In the genomic region with DNA sequence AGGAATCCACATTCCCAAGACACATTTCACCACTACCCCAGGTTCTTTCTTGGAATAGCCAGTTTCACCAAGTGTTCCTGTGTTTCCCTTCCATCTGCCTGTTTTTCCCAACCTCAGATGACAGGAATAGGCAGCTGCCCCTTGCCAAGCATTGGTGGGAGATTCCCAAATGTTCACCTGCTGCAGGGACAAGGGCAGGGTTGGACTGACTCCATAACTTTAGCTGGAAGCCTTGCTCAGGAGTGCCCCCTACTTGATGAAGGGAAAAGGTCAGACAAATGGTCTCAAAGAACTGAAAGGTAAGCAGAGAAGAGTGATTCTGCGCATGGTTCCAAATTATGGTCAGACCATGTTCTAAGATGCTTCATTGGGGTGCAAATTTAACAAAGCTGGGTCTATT, we compare ENCODE assay signal across 13 cellular contexts. TPM values are rescaled to one million over a fixed set of nuclear protein-coding genes. Genes with fewer than 3 reads are reported as not detected.
DNase-seq lines count a peak whose midpoint lies in the region; ATAC-seq and TF ChIP-seq lines count a peak whose summit lies in the region.
"Had no signal": no experiment of that assay in that cellular context is flagged by ENCODE, and none has a peak within 500 bp of the region (broad histone marks: within the 10 kb centered on the region; RNA-seq: fewer than 3 reads in every experiment).

No MANE protein-coding gene starts in this region.

- H3K27me3 ChIP-seq in BE2C, result no peaks in the 10 kb centered on the region
- no peaks in the 10 kb centered on the region for H3K27me3 ChIP-seq in H9 (ENCODE audit: insufficient read depth, low read length)
- H3K27me3 ChIP-seq in body of pancreas, result no peaks in the 10 kb centered on the region
- H3K27me3 ChIP-seq in left lung, result no peaks in the 10 kb centered on the region

- no peaks in the 10 kb centered on the region for H3K27me3 Mint-ChIP-seq in H9 (ENCODE audit: low read depth)
- H3K27me3 Mint-ChIP-seq in activated naive CD8-positive, alpha-beta T cell treated with anti-CD3 and anti-CD28 coated beads for 36 hours, result peaks cover 7% of the 10 kb centered on the region

- H3K9me3 Mint-ChIP-seq in H9, result no peaks in the 10 kb centered on the region
- no peaks in the 10 kb centered on the region for H3K9me3 Mint-ChIP-seq in activated naive CD8-positive, alpha-beta T cell treated with anti-CD3 and anti-CD28 coated beads for 36 hours
- H3K9me3 Mint-ChIP-seq: activated T-cell treated with anti-CD3 and anti-CD28 coated beads, Interleukin-2, amount 50 U/mL, for 4 hours had no signal

- TF ChIP-seq CTCF in BE2C (IDR thresholded peaks at IDR 0.05; ENCODE audit: low read depth, low read length) (peak; percentile 54), H9 (conservative IDR thresholded peaks at IDR 0.05) (peak; percentile 69), body of pancreas (IDR thresholded peaks at IDR 0.05) (peak in 5 of 7 experiments; percentile 17 to 58 (median 43)), left lung (IDR thresholded peaks at IDR 0.05) (no peak)

- no peak overlapping the region for H3K9ac ChIP-seq in H9 (ENCODE audit: extremely low read depth, insufficient read length, low read length)

- H2AK5ac ChIP-seq in H9 (ENCODE audit: insufficient read length, low read length), result no peak overlapping the region

- TF ChIP-seq POLR2A in body of pancreas (IDR thresholded peaks at IDR 0.05) (no peak), GM18505 (IDR thresholded peaks at IDR 0.05; ENCODE audit: borderline replicate concordance, extremely low read depth, insufficient read depth, insufficient read length) (no peak)

- ATAC-seq in body of pancreas, result no peak
- ATAC-seq in left lung, result peak; percentile 44
- ATAC-seq in GM18505 (IDR thresholded peaks at IDR 0.05; ENCODE audit: unreplicated experiment), result no peak
- no peak for ATAC-seq in HG02763 (IDR thresholded peaks at IDR 0.05; ENCODE audit: unreplicated experiment)
- no peak for ATAC-seq in HG02852 (IDR thresholded peaks at IDR 0.05; ENCODE audit: unreplicated experiment)
- ATAC-seq: activated T-cell treated with anti-CD3 and anti-CD28 coated beads, Interleukin-2, amount 50 U/mL, for 4 hours had no signal

- no CpG with 5 or more reads among the region's 1 CpG for WGBS in H9 (ENCODE audit: extremely low coverage, insufficient read length, low lambda C conversion rate)
- WGBS in body of pancreas, 2 donors, result 77 to 81% methylated on average over 1 of the region's 1 CpG

- no peak overlapping the region for H3K4me3 Mint-ChIP-seq in H9
- H3K4me3 Mint-ChIP-seq in activated naive CD8-positive, alpha-beta T cell treated with anti-CD3 and anti-CD28 coated beads for 36 hours, result no peak overlapping the region
- H3K4me3 Mint-ChIP-seq: activated T-cell treated with anti-CD3 and anti-CD28 coated beads, Interleukin-2, amount 50 U/mL, for 4 hours had no signal

- intact Hi-C loops in body of pancreas (cut with DNase I) (no loop called here), left lung (cut with DNase I) (no loop called here)

- H3K9me3 ChIP-seq in BE2C, result no peaks in the 10 kb centered on the region; the same call in 1 of the 2 replicates
- no peaks in the 10 kb centered on the region for H3K9me3 ChIP-seq in H9 (ENCODE audit: control insufficient read depth, low read depth, low read length)
- no peaks in the 10 kb centered on the region for H3K9me3 ChIP-seq in body of pancreas
- no peaks in the 10 kb centered on the region for H3K9me3 ChIP-seq in left lung
- H3K9me3 ChIP-seq: suprapubic skin had no signal

- no peak overlapping the region for H4K8ac ChIP-seq in H9 (replicated peaks; ENCODE audit: insufficient read length, low read depth, low read length)

- H2BK20ac ChIP-seq in H9 (ENCODE audit: low read depth, low read length, poor library complexity, severe bottlenecking), result no peak overlapping the region

- H2BK12ac ChIP-seq in H9 (ENCODE audit: insufficient read length, low read depth, low read length), result no peak overlapping the region

- no peak overlapping the region for H3K14ac ChIP-seq in H9 (ENCODE audit: insufficient read depth, low read length)

- H3K27ac ChIP-seq in H9 (ENCODE audit: insufficient read length, low read depth, low read length) (no peak overlapping the region), body of pancreas (no peak overlapping the region), left lung (no peak overlapping the region)
- H3K27ac ChIP-seq: epithelial cell of prostate, suprapubic skin had no signal

- H4K5ac ChIP-seq in H9 (ENCODE audit: insufficient read length, low read depth, low read length), result no peak overlapping the region

- no peak overlapping the region for H2BK5ac ChIP-seq in H9 (ENCODE audit: insufficient read length, low read length)

- H3K36me3 ChIP-seq in BE2C (no peaks in the 10 kb centered on the region), body of pancreas (replicated peaks in 1 of 2; ENCODE audit: insufficient read depth in 1 of 2, low read depth in 2 of 2) (no peaks in the 10 kb centered on the region), left lung (no peaks in the 10 kb centered on the region)
- H3K36me3 ChIP-seq: suprapubic skin had no signal

- no peaks in the 10 kb centered on the region for H3K36me3 Mint-ChIP-seq in H9 (ENCODE audit: insufficient read depth in 1 of 3, low read depth in 3 of 3)
- H3K36me3 Mint-ChIP-seq in activated naive CD8-positive, alpha-beta T cell treated with anti-CD3 and anti-CD28 coated beads for 36 hours, result no peaks in the 10 kb centered on the region

- no peak overlapping the region for H3K4ac ChIP-seq in H9 (ENCODE audit: low read depth, low read length)

- no peak overlapping the region for H3K4me2 ChIP-seq in H9 (ENCODE audit: insufficient read depth, insufficient read length, low read length)

- H3K4me3 ChIP-seq in BE2C (ENCODE audit: low read depth, low read length) (no peak overlapping the region), body of pancreas (no peak overlapping the region), left lung (no peak overlapping the region)
- H3K4me3 ChIP-seq: suprapubic skin had no signal

- H3K56ac ChIP-seq in H9 (ENCODE audit: insufficient read length, low read depth, low read length), result no peak overlapping the region

- H3K23me2 ChIP-seq in H9 (ENCODE audit: insufficient read length, low read depth, low read length, poor library complexity, severe bottlenecking), result no peaks in the 10 kb centered on the region

- H2BK120ac ChIP-seq in H9 (ENCODE audit: low read depth, low read length, poor library complexity, severe bottlenecking), result no peak overlapping the region

- no peak overlapping the region for H2BK15ac ChIP-seq in H9 (ENCODE audit: low read depth, low read length)

- H3K79me2 ChIP-seq in H9 (ENCODE audit: insufficient read depth, low read length), result no peaks in the 10 kb centered on the region

- no peaks in the 10 kb centered on the region for H3K4me1 Mint-ChIP-seq in H9
- H3K4me1 Mint-ChIP-seq in activated naive CD8-positive, alpha-beta T cell treated with anti-CD3 and anti-CD28 coated beads for 36 hours, result no peaks in the 10 kb centered on the region

- H3T11ph ChIP-seq in H9 (ENCODE audit: low read length), result no peak overlapping the region

- H3K4me1 ChIP-seq in BE2C, result peaks cover 6% of the 10 kb centered on the region; the same call in 1 of the 2 replicates
- H3K4me1 ChIP-seq in H9 (ENCODE audit: insufficient read depth, low read length), result no peaks in the 10 kb centered on the region
- no peaks in the 10 kb centered on the region for H3K4me1 ChIP-seq in body of pancreas
- no peaks in the 10 kb centered on the region for H3K4me1 ChIP-seq in left lung
- H3K4me1 ChIP-seq: suprapubic skin had no signal

- no peak for DNase-seq in BE2C
- DNase-seq in H9, result peak; percentile 52
- DNase-seq in body of pancreas, result peak in 3 of 4 donors; percentile 38 to 62 (median 58)
- no peak for DNase-seq in left lung
- no peak for DNase-seq in activated naive CD8-positive, alpha-beta T cell treated with anti-CD3 and anti-CD28 coated beads for 36 hours
- DNase-seq: activated T-cell treated with anti-CD3 and anti-CD28 coated beads, Interleukin-2, amount 50 U/mL, for 4 hours; NCI-H1105 had no signal

- H4K91ac ChIP-seq in H9 (ENCODE audit: insufficient read length, low read depth, low read length), result no peak overlapping the region

- H2AFZ ChIP-seq in H9 (ENCODE audit: low read length), result no peak overlapping the region

- H3K79me1 ChIP-seq in H9 (ENCODE audit: insufficient read depth, low read depth, low read length, poor library complexity, severe bottlenecking), result no peaks in the 10 kb centered on the region

- H3K23ac ChIP-seq in H9 (ENCODE audit: insufficient read length, low read depth, low read length), result no peak overlapping the region

- no peak overlapping the region for H3K27ac Mint-ChIP-seq in H9
- no peak overlapping the region for H3K27ac Mint-ChIP-seq in activated naive CD8-positive, alpha-beta T cell treated with anti-CD3 and anti-CD28 coated beads for 36 hours

- H4K20me1 ChIP-seq in H9 (ENCODE audit: control insufficient read depth, insufficient read depth, insufficient read length), result no peaks in the 10 kb centered on the region

- H3K18ac ChIP-seq in H9 (ENCODE audit: insufficient read length, low read depth, low read length), result no peak overlapping the region

RNA-seq across cellular contexts. Expression of gene LYZL1, which starts 45.1 kb away (rescaled TPM):
- polyA plus RNA-seq in BE2C (2012; ENCODE audit: insufficient read depth, insufficient read length, low read depth), result not detected
- total RNA-seq in H9 (2021), result not detected in 2 replicates
- not detected for total RNA-seq in body of pancreas
- total RNA-seq in left lung, result not detected
- not detected for total RNA-seq in activated naive CD8-positive, alpha-beta T cell treated with anti-CD3 and anti-CD28 coated beads for 36 hours
- total RNA-seq: activated T-cell treated with anti-CD3 and anti-CD28 coated beads, Interleukin-2, amount 50 U/mL, for 4 hours; mononuclear cell; suprapubic skin had no signal

Comparison
In these comparisons a context has a peak if more than half of its experiments do, and no peak if none do; other contexts are left out.
1. DNase-seq: peak in H9 (single experiment) and body of pancreas (3 of 4); none in BE2C (single experiment), left lung (0 of 2) and activated naive CD8-positive, alpha-beta T cell treated with anti-CD3 and anti-CD28 coated beads for 36 hours (single experiment).
2. CTCF ChIP-seq: peak in BE2C (single experiment), H9 (single experiment) and body of pancreas (5 of 7); none in left lung (0 of 2).